Comparison of ENCODE assay signal across 16 cellular contexts in genomic region chr3:20683912-20684311, GRCh38.
A peak's percentile ranks its signal among the peaks of the same experiment; 100 is the strongest.
DNase-seq lines count a peak whose midpoint lies in the region; ATAC-seq lines count a peak whose summit lies in the region.
"Had no signal": no experiment of that assay in that cellular context is flagged by ENCODE, and none has a peak within 500 bp of the region (broad histone marks: within the 10 kb centered on the region; RNA-seq: fewer than 3 reads in every experiment).

No MANE protein-coding gene starts in this region.

- no peaks in the 10 kb centered on the region for H4K20me1 ChIP-seq in BLaER1

- H3K4me3 ChIP-seq in BLaER1: no peak overlapping the region

- H3K9ac ChIP-seq in BLaER1: 0 out of 2 replicates have a peak overlapping the region, but pooled peaks have one; percentile 34

- no peaks in the 10 kb centered on the region for H3K36me3 ChIP-seq in BLaER1

- peak overlapping the region; percentile 62 for H3K4me2 ChIP-seq in BLaER1

- no peaks in the 10 kb centered on the region for H3K27me3 ChIP-seq in BLaER1

- peaks cover 15% of the 10 kb centered on the region for H3K9me3 ChIP-seq in BLaER1

- H3K4me1 ChIP-seq in BLaER1: peaks cover 13% of the 10 kb centered on the region

- no peak for ATAC-seq in GM19455 (IDR thresholded peaks at IDR 0.05; ENCODE audit: unreplicated experiment)
- ATAC-seq in HG02884 (IDR thresholded peaks at IDR 0.05; ENCODE audit: unreplicated experiment): no peak
- ATAC-seq in GM19035 (IDR thresholded peaks at IDR 0.05; ENCODE audit: unreplicated experiment): no peak
- ATAC-seq: Panc1 had no signal

- peak; percentile 62 for DNase-seq in RPMI7951 (ENCODE audit: low read depth)
- peak; percentile 75 for DNase-seq in fibroblast of peridontal ligament (ENCODE audit: extremely low read depth)
- peak; percentile 11 for DNase-seq in renal cortical epithelial cell (ENCODE audit: low read depth)
- DNase-seq in NCI-H146 treated with DMSO at 0.1 percent for 48 hours (lab: John Stamatoyannopoulos, UW; ENCODE audit: unreplicated experiment): no peak
- DNase-seq: activated CD4-positive, alpha-beta T cell treated with anti-CD3 and anti-CD28 coated beads for 4 hours; activated T-cell treated with anti-CD3 and anti-CD28 coated beads, Interleukin-2, amount 50 U/mL, for 48 hours; NCI-H1417 treated with DMSO at 0.1 percent for 48 hours; NCI-H510A treated with DMSO at 0.1 percent for 48 hours; stimulated activated CD8-positive, alpha-beta memory T cell treated with anti-CD3 and anti-CD28 coated beads, Interleukin-4, amount 100 ng/mL, for 48 hours; T-helper 1 cell had no signal

- H3K27ac ChIP-seq in BLaER1: 0 out of 2 replicates have a peak overlapping the region, but pooled peaks have one; percentile 35
- H3K27ac ChIP-seq: C4-2B had no signal
